ENCODE assay signal across 14 cellular contexts in the genomic region with DNA sequence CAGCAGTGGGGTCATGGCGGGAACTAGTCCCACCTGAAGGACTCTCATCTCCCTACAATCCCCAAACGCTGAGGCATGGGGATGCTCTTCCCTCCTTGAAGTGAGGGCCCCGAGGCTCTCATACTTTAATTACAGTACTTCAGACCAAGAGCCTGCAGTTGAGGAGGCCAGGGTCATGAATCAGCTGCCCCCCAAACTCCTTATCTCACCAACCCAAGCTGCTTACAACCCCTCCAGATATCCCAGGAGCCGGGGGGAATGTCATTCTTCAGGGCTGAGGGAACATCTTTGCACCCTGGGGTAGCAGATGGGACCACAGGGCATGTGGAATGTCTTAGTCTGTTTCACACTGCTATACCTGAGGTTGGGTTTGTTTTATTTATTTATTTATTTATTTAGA. TPM values are rescaled to one million over a fixed set of nuclear protein-coding genes. Genes with fewer than 3 reads are reported as not detected.
DNase-seq lines count a peak whose midpoint lies in the region; ATAC-seq and TF ChIP-seq lines count a peak whose summit lies in the region.
"Had no signal": no experiment of that assay in that cellular context is flagged by ENCODE, and none has a peak within 500 bp of the region (broad histone marks: within the 10 kb centered on the region; RNA-seq: fewer than 3 reads in every experiment).

No MANE protein-coding gene starts in this region.

- H3K27me3 ChIP-seq in uterus (no peaks in the 10 kb centered on the region), esophagus squamous epithelium (no peaks in the 10 kb centered on the region)

- no TSS peak for BruUV-seq in OCI-LY7 (replicated peaks; lab: Mats Ljungman, UMichigan)

- POLR2A ChIA-PET in OCI-LY7 (lab: Charles Lee): interaction anchor here (4.4 kb wide), 1 partner anchor 17 kb away, joined by 59 read pairs; no protein-coding TSS in a partner anchor

- peaks cover 79% of the 10 kb centered on the region for H3K4me1 Mint-ChIP-seq in dendritic cell treated with granulocyte-macrophage colony-stimulating factor and Interleukin-4, amounts not matched to agents 40 ng/mL and 50 ng/mL, for 4 days (ENCODE audit: low read depth)
- H3K4me1 Mint-ChIP-seq in activated T-cell treated with anti-CD3 and anti-CD28 coated beads, Interleukin-2, amount 50 U/mL, for 72 hours (ENCODE audit: low read depth): peaks cover 65% of the 10 kb centered on the region

- CTCF ChIA-PET in OCI-LY7 (lab: Charles Lee; ENCODE audit: unreplicated experiment): no interaction called here

- H3K36me3 ChIP-seq in OCI-LY7 (ENCODE audit: insufficient read depth, low read length) (peaks cover 46% of the 10 kb centered on the region), uterus (no peaks in the 10 kb centered on the region), esophagus squamous epithelium (peaks cover 0 to 16% (median 0%) of the 10 kb centered on the region in 3 donors)

- H3K4me2 ChIP-seq in OCI-LY7 (ENCODE audit: low read length): peak overlapping the region; percentile 82

- intact Hi-C loops in left ventricle myocardium superior (cut with micrococcal nuclease): no loop called here
- intact Hi-C loops in Right ventricle myocardium inferior (cut with DNase I): no loop called here
- intact Hi-C loops in OCI-LY7 (cut with micrococcal nuclease; ENCODE audit: unreplicated experiment): loop anchor here (1.0 to 10.0 kb wide), 2 partner anchors 23 to 731 kb away; partner anchors contain the start of genes DUSP28, HDLBP and SEPTIN2
- intact Hi-C loops in dendritic cell treated with granulocyte-macrophage colony-stimulating factor and Interleukin-4, amounts not matched to agents 40 ng/mL and 50 ng/mL, for 4 days (cut with micrococcal nuclease): loop anchor here (2.0 kb wide), 1 partner anchor 17 kb away; no protein-coding TSS in a partner anchor
- intact Hi-C loops in uterus (cut with DNase I; ENCODE audit: low total_unique reads): no loop called here
- intact Hi-C loops in esophagus squamous epithelium (cut with DNase I): no loop called here

- no peaks in the 10 kb centered on the region for H3K9me3 Mint-ChIP-seq in dendritic cell treated with granulocyte-macrophage colony-stimulating factor and Interleukin-4, amounts not matched to agents 40 ng/mL and 50 ng/mL, for 4 days
- no peaks in the 10 kb centered on the region for H3K9me3 Mint-ChIP-seq in activated T-cell treated with anti-CD3 and anti-CD28 coated beads, Interleukin-2, amount 50 U/mL, for 72 hours

- no peaks in the 10 kb centered on the region for H3K9me3 ChIP-seq in OCI-LY7 (ENCODE audit: low read length)
- no peaks in the 10 kb centered on the region for H3K9me3 ChIP-seq in uterus
- H3K9me3 ChIP-seq in esophagus squamous epithelium: no peaks in the 10 kb centered on the region

- no peak overlapping the region for H2AFZ ChIP-seq in OCI-LY7 (ENCODE audit: low read length)

- H3K4me1 ChIP-seq in OCI-LY7 (ENCODE audit: insufficient read depth, low read length, poor library complexity, severe bottlenecking) (peaks cover 74% of the 10 kb centered on the region), uterus (peaks cover 21 to 24% of the 10 kb centered on the region in 2 donors), esophagus squamous epithelium (peaks cover 49 to 74% (median 49%) of the 10 kb centered on the region in 3 donors)

- DNase-seq in left ventricle myocardium superior: peak; percentile 8
- no peak for DNase-seq in Right ventricle myocardium inferior (ENCODE audit: missing footprints)
- no peak for DNase-seq in OCI-LY7 (ENCODE audit: low spot score)
- DNase-seq in activated T-cell treated with anti-CD3 and anti-CD28 coated beads, Interleukin-2, amount 50 U/mL, for 72 hours: no peak
- DNase-seq in uterus: no peak
- DNase-seq in central memory CD4-positive, alpha-beta T cell: no peak
- no peak for DNase-seq in esophagus squamous epithelium (lab: John Stamatoyannopoulos, UW)
- DNase-seq: 8988T, COR-L47, NCI-H1417 treated with DMSO at 0.1 percent for 48 hours, SHP77 had no signal

- WGBS in esophagus squamous epithelium, 2 donors: 86 to 88% methylated on average over 2 to 3 of the region's 4 CpGs

- no peaks in the 10 kb centered on the region for H3K27me3 Mint-ChIP-seq in dendritic cell treated with granulocyte-macrophage colony-stimulating factor and Interleukin-4, amounts not matched to agents 40 ng/mL and 50 ng/mL, for 4 days
- H3K27me3 Mint-ChIP-seq in activated T-cell treated with anti-CD3 and anti-CD28 coated beads, Interleukin-2, amount 50 U/mL, for 72 hours (ENCODE audit: low read depth): no peaks in the 10 kb centered on the region

- H3K9me2 ChIP-seq in OCI-LY7 (ENCODE audit: insufficient read depth, low read length): no peaks in the 10 kb centered on the region

- TF ChIP-seq CTCF in OCI-LY7 (conservative IDR thresholded peaks at IDR 0.05; ENCODE audit: low read length) (no peak), uterus (IDR thresholded peaks at IDR 0.05) (no peak), esophagus squamous epithelium (IDR thresholded peaks at IDR 0.05) (no peak)

- TF ChIP-seq POLR2A in uterus (IDR thresholded peaks at IDR 0.05) (no peak), esophagus squamous epithelium (IDR thresholded peaks at IDR 0.05) (no peak)

- H3K27ac ChIP-seq in OCI-LY7 (ENCODE audit: low read depth, low read length, poor library complexity, severe bottlenecking) (peak overlapping the region; percentile 98), uterus (no peak overlapping the region), esophagus squamous epithelium (no peak overlapping the region)

- no peak overlapping the region for H3K4me3 Mint-ChIP-seq in dendritic cell treated with granulocyte-macrophage colony-stimulating factor and Interleukin-4, amounts not matched to agents 40 ng/mL and 50 ng/mL, for 4 days
- H3K4me3 Mint-ChIP-seq in activated T-cell treated with anti-CD3 and anti-CD28 coated beads, Interleukin-2, amount 50 U/mL, for 72 hours: no peak overlapping the region

- H3K36me3 Mint-ChIP-seq in dendritic cell treated with granulocyte-macrophage colony-stimulating factor and Interleukin-4, amounts not matched to agents 40 ng/mL and 50 ng/mL, for 4 days (ENCODE audit: low read depth): peaks cover 52% of the 10 kb centered on the region
- H3K36me3 Mint-ChIP-seq in activated T-cell treated with anti-CD3 and anti-CD28 coated beads, Interleukin-2, amount 50 U/mL, for 72 hours (ENCODE audit: insufficient read depth in 2 of 2): peaks cover 2 to 13% of the 10 kb centered on the region in 2 donors

- peaks cover 15% of the 10 kb centered on the region; the same call in 1 of the 2 replicates for H4K20me1 ChIP-seq in OCI-LY7 (ENCODE audit: insufficient read depth, low read length)

- ATAC-seq in left ventricle myocardium superior (no peak), Right ventricle myocardium inferior (no peak)
- no peak for ATAC-seq in activated T-cell treated with anti-CD3 and anti-CD28 coated beads, Interleukin-2, amount 50 U/mL, for 72 hours (replicated peaks in 1 of 2)
- ATAC-seq: SK-N-SH treated with all-trans-retinoic acid at 6 μM for 48 hours had no signal

- peak overlapping the region; percentile 68 for H3K27ac Mint-ChIP-seq in dendritic cell treated with granulocyte-macrophage colony-stimulating factor and Interleukin-4, amounts not matched to agents 40 ng/mL and 50 ng/mL, for 4 days
- no peak overlapping the region for H3K27ac Mint-ChIP-seq in activated T-cell treated with anti-CD3 and anti-CD28 coated beads, Interleukin-2, amount 50 U/mL, for 72 hours

- H3K79me2 ChIP-seq in OCI-LY7 (ENCODE audit: insufficient read depth, low read depth, low read length): peaks cover 67% of the 10 kb centered on the region

- H3K4me3 ChIP-seq in OCI-LY7 (ENCODE audit: low read depth, low read length, poor library complexity, severe bottlenecking) (peak overlapping the region; percentile 96), uterus (no peak overlapping the region), esophagus squamous epithelium (no peak overlapping the region)

RNA-seq across cellular contexts. Expression of gene CAPN10, which starts 2.8 kb away (rescaled TPM):
- total RNA-seq in left ventricle myocardium superior (51.2 TPM), Right ventricle myocardium inferior (51.8 TPM), OCI-LY7 (2022) (67.3 and 70.6 TPM in 2 replicates), uterus (10 to 100 TPM in 3 of 4 donors, 1 to 10 TPM in 1; 2.8 to 39.6 (median 21.6) TPM), esophagus squamous epithelium (10 to 100 TPM in 3 of 4 donors, 1 to 10 TPM in 1; 9.9 to 23.3 (median 13.7) TPM)
- 54.1 and 78.1 TPM in 2 replicates for total RNA-seq in OCI-LY7 (2014; rRNA removed; shearing (Covaris generic))
- total RNA-seq in activated T-cell treated with anti-CD3 and anti-CD28 coated beads, Interleukin-2, amount 50 U/mL, for 72 hours: 10 to 100 TPM; 36.9 to 43.7 TPM

RNA-seq across cellular contexts. Expression of gene RNPEPL1, which starts 15.5 kb away (rescaled TPM):
- total RNA-seq in left ventricle myocardium superior: 105 TPM
- total RNA-seq in Right ventricle myocardium inferior: 98.4 TPM
- total RNA-seq in OCI-LY7 (2014; rRNA removed; shearing (Covaris generic)): 22.7 and 41.9 TPM in 2 replicates
- 51.8 and 53.5 TPM in 2 replicates for total RNA-seq in OCI-LY7 (2022)
- total RNA-seq in activated T-cell treated with anti-CD3 and anti-CD28 coated beads, Interleukin-2, amount 50 U/mL, for 72 hours: 10 to 100 TPM; 74.0 to 77.3 TPM
- total RNA-seq in uterus: 10 to 100 TPM in 2 of 4 donors, 1 to 10 TPM in 2; 7.2 to 38.7 (median 14.4) TPM
- 10 to 100 TPM; 41.9 to 96.5 (median 48.1) TPM for total RNA-seq in esophagus squamous epithelium

RNA-seq across cellular contexts. Expression of gene DUSP28, which starts 23.6 kb away (rescaled TPM):
- 13.2 TPM for total RNA-seq in left ventricle myocardium superior
- total RNA-seq in Right ventricle myocardium inferior: 14.4 TPM
- 13.0 and 17.6 TPM in 2 replicates for total RNA-seq in OCI-LY7 (2014; rRNA removed; shearing (Covaris generic))
- 15.8 and 16.7 TPM in 2 replicates for total RNA-seq in OCI-LY7 (2022)
- 1 to 10 TPM; 7.1 to 7.3 TPM for total RNA-seq in activated T-cell treated with anti-CD3 and anti-CD28 coated beads, Interleukin-2, amount 50 U/mL, for 72 hours
- 1 to 10 TPM in 3 of 4 donors, under 1 TPM in 1; 0.26 to 3.7 (median 2.6) TPM for total RNA-seq in uterus
- 10 to 100 TPM in 1 of 4 donors, 1 to 10 TPM in 3; 2.0 to 10.5 (median 5.3) TPM for total RNA-seq in esophagus squamous epithelium

RNA-seq across cellular contexts. Expression of gene ANKMY1, which starts 26.0 kb away (rescaled TPM):
- total RNA-seq in left ventricle myocardium superior (5.1 TPM), Right ventricle myocardium inferior (5.9 TPM), OCI-LY7 (2022) (65.9 and 69.4 TPM in 2 replicates), uterus (10 to 100 TPM; 13.3 to 40.8 (median 22.0) TPM), esophagus squamous epithelium (10 to 100 TPM in 3 of 4 donors, 1 to 10 TPM in 1; 8.2 to 23.8 (median 17.1) TPM)
- 24.7 and 30.6 TPM in 2 replicates for total RNA-seq in OCI-LY7 (2014; rRNA removed; shearing (Covaris generic))
- total RNA-seq in activated T-cell treated with anti-CD3 and anti-CD28 coated beads, Interleukin-2, amount 50 U/mL, for 72 hours: 10 to 100 TPM; 31.6 to 44.9 TPM

RNA-seq across cellular contexts. Expression of gene GPR35, which starts 41.5 kb away (rescaled TPM):
- total RNA-seq in left ventricle myocardium superior: 2.1 TPM
- total RNA-seq in Right ventricle myocardium inferior: 2.2 TPM
- 0.88 and 2.1 TPM in 2 replicates for total RNA-seq in OCI-LY7 (2014; rRNA removed; shearing (Covaris generic))
- total RNA-seq in OCI-LY7 (2022): 1.4 and 2.4 TPM in 2 replicates
- total RNA-seq in activated T-cell treated with anti-CD3 and anti-CD28 coated beads, Interleukin-2, amount 50 U/mL, for 72 hours: 10 to 100 TPM; 48.2 to 50.7 TPM
- 1 to 10 TPM in 2 of 4 donors, under 1 TPM in 1, not detected in 1; 0.51 to 7.9 (median 1.7) TPM for total RNA-seq in uterus
- total RNA-seq in esophagus squamous epithelium: 1 to 10 TPM in 3 of 4 donors, under 1 TPM in 1; 0.31 to 3.2 (median 1.3) TPM
- total RNA-seq: H1 had no signal

Comparison
In these comparisons a context has a peak if more than half of its experiments do, and no peak if none do; other contexts are left out.
1. intact Hi-C loops: an anchor here in OCI-LY7 (1.0 to 10.0 kb wide) and dendritic cell treated with granulocyte-macrophage colony-stimulating factor and Interleukin-4, amounts not matched to agents 40 ng/mL and 50 ng/mL, for 4 days (2.0 kb wide); none called in left ventricle myocardium superior, Right ventricle myocardium inferior, uterus and esophagus squamous epithelium.